ENCODE assay signal across 10 cellular contexts in the genomic region with DNA sequence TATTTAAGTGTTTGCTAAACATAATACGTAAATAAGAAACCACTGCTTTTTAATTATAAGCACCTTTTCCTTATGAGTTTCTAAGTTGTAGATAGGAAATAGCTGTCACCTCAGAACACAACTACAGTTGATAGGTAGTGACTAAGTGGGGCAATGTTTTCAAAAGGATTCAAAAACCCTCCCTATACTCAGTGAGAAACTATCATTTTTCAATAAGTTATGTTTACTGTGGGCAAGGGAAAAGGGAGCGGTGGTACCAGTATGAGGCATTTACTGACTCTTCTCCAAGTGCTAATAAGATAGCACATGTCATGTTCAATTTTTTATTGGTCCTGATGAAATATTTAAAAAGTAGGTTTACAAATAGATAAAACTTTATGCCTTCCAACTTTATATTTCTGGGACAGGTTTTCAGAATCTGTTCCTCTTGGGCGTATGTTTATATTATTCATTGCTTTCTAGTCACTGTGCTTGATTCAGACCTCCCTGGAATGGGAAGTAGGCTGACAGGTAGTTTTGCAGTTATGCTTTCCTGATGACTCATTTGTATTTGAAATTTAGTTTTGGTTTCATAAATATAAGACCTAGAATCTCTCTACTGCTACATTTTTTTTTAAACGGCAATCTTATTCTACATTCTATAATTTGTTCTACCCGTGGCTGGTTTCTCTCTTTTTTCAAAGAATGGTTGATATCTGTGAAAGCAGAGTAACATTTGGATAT.
DNase-seq lines count a peak whose midpoint lies in the region; ATAC-seq lines count a peak whose summit lies in the region.
"Had no signal": no experiment of that assay in that cellular context is flagged by ENCODE, and none has a peak within 500 bp of the region (broad histone marks: within the 10 kb centered on the region; RNA-seq: fewer than 3 reads in every experiment).

No MANE protein-coding gene starts in this region.

- H3K27ac Mint-ChIP-seq in activated naive CD8-positive, alpha-beta T cell treated with anti-CD3 and anti-CD28 coated beads, Interleukin-2, amount 10 ng/mL, durations not matched to agents 7 days and 5 days: no peak overlapping the region
- no peak overlapping the region for H3K27ac Mint-ChIP-seq in activated naive CD8-positive, alpha-beta T cell treated with anti-CD3 and anti-CD28 coated beads for 36 hours

- DNase-seq in activated naive CD8-positive, alpha-beta T cell treated with anti-CD3 and anti-CD28 coated beads, Interleukin-2, amount 10 ng/mL, durations not matched to agents 7 days and 5 days: no peak
- DNase-seq in activated naive CD8-positive, alpha-beta T cell treated with anti-CD3 and anti-CD28 coated beads for 36 hours: no peak
- DNase-seq in HT1080 (ENCODE audit: low read depth) (peak; percentile 48), renal cortical epithelial cell (ENCODE audit: low read depth) (peak; percentile 25), cerebellum (ENCODE audit: low spot score) (no peak), D341Med (ENCODE audit: low spot score) (no peak), inferior parietal cortex (ENCODE audit: extremely low spot score) (no peak)
- DNase-seq: islet precursor cell, NCI-H510A had no signal

- H3K36me3 Mint-ChIP-seq in activated naive CD8-positive, alpha-beta T cell treated with anti-CD3 and anti-CD28 coated beads, Interleukin-2, amount 10 ng/mL, durations not matched to agents 7 days and 5 days: no peaks in the 10 kb centered on the region
- no peaks in the 10 kb centered on the region for H3K36me3 Mint-ChIP-seq in activated naive CD8-positive, alpha-beta T cell treated with anti-CD3 and anti-CD28 coated beads for 36 hours

- ATAC-seq in activated naive CD8-positive, alpha-beta T cell treated with anti-CD3 and anti-CD28 coated beads, Interleukin-2, amount 10 ng/mL, durations not matched to agents 7 days and 5 days (ENCODE audit: low read depth): peak; percentile 42
- peak; percentile 96 for ATAC-seq in HG02642 (IDR thresholded peaks at IDR 0.05; ENCODE audit: poor library complexity, unreplicated experiment)

- H3K9me3 Mint-ChIP-seq in activated naive CD8-positive, alpha-beta T cell treated with anti-CD3 and anti-CD28 coated beads, Interleukin-2, amount 10 ng/mL, durations not matched to agents 7 days and 5 days: no peaks in the 10 kb centered on the region
- no peaks in the 10 kb centered on the region for H3K9me3 Mint-ChIP-seq in activated naive CD8-positive, alpha-beta T cell treated with anti-CD3 and anti-CD28 coated beads for 36 hours

- peaks cover 6% of the 10 kb centered on the region for H3K4me1 Mint-ChIP-seq in activated naive CD8-positive, alpha-beta T cell treated with anti-CD3 and anti-CD28 coated beads, Interleukin-2, amount 10 ng/mL, durations not matched to agents 7 days and 5 days
- peaks cover 13% of the 10 kb centered on the region for H3K4me1 Mint-ChIP-seq in activated naive CD8-positive, alpha-beta T cell treated with anti-CD3 and anti-CD28 coated beads for 36 hours

- peak overlapping the region; percentile 33 for H3K4me3 Mint-ChIP-seq in activated naive CD8-positive, alpha-beta T cell treated with anti-CD3 and anti-CD28 coated beads, Interleukin-2, amount 10 ng/mL, durations not matched to agents 7 days and 5 days
- H3K4me3 Mint-ChIP-seq in activated naive CD8-positive, alpha-beta T cell treated with anti-CD3 and anti-CD28 coated beads for 36 hours: no peak overlapping the region

- POLR2A ChIA-PET in activated naive CD8-positive, alpha-beta T cell treated with anti-CD3 and anti-CD28 coated beads, Interleukin-2, amount 10 ng/mL, durations not matched to agents 7 days and 5 days (lab: Charles Lee): no interaction called here

- H3K27me3 Mint-ChIP-seq in activated naive CD8-positive, alpha-beta T cell treated with anti-CD3 and anti-CD28 coated beads, Interleukin-2, amount 10 ng/mL, durations not matched to agents 7 days and 5 days: no peaks in the 10 kb centered on the region
- H3K27me3 Mint-ChIP-seq in activated naive CD8-positive, alpha-beta T cell treated with anti-CD3 and anti-CD28 coated beads for 36 hours: no peaks in the 10 kb centered on the region

Comparison
In these comparisons a context has a peak if more than half of its experiments do, and no peak if none do; other contexts are left out.
1. DNase-seq: peak in HT1080 (single experiment) and renal cortical epithelial cell (single experiment); none in activated naive CD8-positive, alpha-beta T cell treated with anti-CD3 and anti-CD28 coated beads, Interleukin-2, amount 10 ng/mL, durations not matched to agents 7 days and 5 days (single experiment), activated naive CD8-positive, alpha-beta T cell treated with anti-CD3 and anti-CD28 coated beads for 36 hours (single experiment), cerebellum (single experiment), D341Med (single experiment) and inferior parietal cortex (single experiment).